1 cellular context compared by ENCODE assay signal in the genomic region with DNA sequence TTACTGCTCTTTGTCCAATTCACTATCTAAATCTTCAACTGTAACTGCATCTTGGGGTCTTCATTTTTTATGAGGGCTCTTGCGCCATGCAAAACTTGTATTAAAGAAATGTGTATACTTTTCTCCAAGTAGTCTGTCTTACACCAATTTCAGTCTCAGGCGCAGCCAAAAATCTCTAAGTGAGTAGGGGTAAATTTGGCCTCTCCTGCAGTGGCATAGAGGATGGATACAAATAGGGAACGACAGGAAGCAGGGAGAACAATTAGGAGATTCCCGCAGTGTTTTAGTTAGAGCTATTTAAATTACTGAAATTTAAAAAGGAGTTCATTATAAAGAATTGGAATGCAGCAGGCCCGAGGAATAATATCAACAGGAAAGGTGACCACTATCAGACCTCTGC.
TF ChIP-seq lines count a peak whose summit lies in the region.

No MANE protein-coding gene starts in this region.

TF ChIP-seq in H1, 55 proteins besides CTCF, POLR2A, EP300 and RAD21 (continued from another document):
- no peak for TF ChIP-seq HDAC6 (IDR thresholded peaks at IDR 0.05; ENCODE audit: low read depth, low read length)
- TF ChIP-seq TAF7 (optimal IDR thresholded peaks at IDR 0.05; ENCODE audit: borderline replicate concordance, low read depth, low read length) = no peak
- no peak for TF ChIP-seq CBX5 (IDR thresholded peaks at IDR 0.05; ENCODE audit: low read depth, low read length)
- no peak for TF ChIP-seq TAF1 (IDR thresholded peaks at IDR 0.05; ENCODE audit: low read depth, low read length)
- TF ChIP-seq, protein P1, sequence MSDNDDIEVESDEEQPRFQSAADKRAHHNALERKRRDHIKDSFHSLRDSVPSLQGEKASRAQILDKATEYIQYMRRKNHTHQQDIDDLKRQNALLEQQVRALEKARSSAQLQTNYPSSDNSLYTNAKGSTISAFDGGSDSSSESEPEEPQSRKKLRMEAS (IDR thresholded peaks at IDR 0.05) = no peak
- TF ChIP-seq GABPA (IDR thresholded peaks at IDR 0.05; ENCODE audit: borderline replicate concordance, insufficient read depth, low read length) = no peak
- no peak for TF ChIP-seq POLR2AphosphoS5 (IDR thresholded peaks at IDR 0.05; ENCODE audit: low read depth, low read length)
- TF ChIP-seq SUZ12 (IDR thresholded peaks at IDR 0.05; ENCODE audit: low read length) = no peak
- no peak for TF ChIP-seq SIRT6 (IDR thresholded peaks at IDR 0.05; ENCODE audit: low read length)
- no peak for TF ChIP-seq KDM4A (IDR thresholded peaks at IDR 0.05; ENCODE audit: low read depth, low read length, severe bottlenecking)
- TF ChIP-seq MAFK (IDR thresholded peaks at IDR 0.05; ENCODE audit: low read depth, low read length) = no peak
- TF ChIP-seq SRF (IDR thresholded peaks at IDR 0.05; ENCODE audit: low read depth, low read length) = no peak
- TF ChIP-seq RFX5 (IDR thresholded peaks at IDR 0.05; ENCODE audit: borderline replicate concordance, low read depth, low read length) = no peak
- TF ChIP-seq CTBP2 (IDR thresholded peaks at IDR 0.05; ENCODE audit: borderline replicate concordance, insufficient read depth, insufficient read length, low read length) = no peak
- TF ChIP-seq, protein P2, sequence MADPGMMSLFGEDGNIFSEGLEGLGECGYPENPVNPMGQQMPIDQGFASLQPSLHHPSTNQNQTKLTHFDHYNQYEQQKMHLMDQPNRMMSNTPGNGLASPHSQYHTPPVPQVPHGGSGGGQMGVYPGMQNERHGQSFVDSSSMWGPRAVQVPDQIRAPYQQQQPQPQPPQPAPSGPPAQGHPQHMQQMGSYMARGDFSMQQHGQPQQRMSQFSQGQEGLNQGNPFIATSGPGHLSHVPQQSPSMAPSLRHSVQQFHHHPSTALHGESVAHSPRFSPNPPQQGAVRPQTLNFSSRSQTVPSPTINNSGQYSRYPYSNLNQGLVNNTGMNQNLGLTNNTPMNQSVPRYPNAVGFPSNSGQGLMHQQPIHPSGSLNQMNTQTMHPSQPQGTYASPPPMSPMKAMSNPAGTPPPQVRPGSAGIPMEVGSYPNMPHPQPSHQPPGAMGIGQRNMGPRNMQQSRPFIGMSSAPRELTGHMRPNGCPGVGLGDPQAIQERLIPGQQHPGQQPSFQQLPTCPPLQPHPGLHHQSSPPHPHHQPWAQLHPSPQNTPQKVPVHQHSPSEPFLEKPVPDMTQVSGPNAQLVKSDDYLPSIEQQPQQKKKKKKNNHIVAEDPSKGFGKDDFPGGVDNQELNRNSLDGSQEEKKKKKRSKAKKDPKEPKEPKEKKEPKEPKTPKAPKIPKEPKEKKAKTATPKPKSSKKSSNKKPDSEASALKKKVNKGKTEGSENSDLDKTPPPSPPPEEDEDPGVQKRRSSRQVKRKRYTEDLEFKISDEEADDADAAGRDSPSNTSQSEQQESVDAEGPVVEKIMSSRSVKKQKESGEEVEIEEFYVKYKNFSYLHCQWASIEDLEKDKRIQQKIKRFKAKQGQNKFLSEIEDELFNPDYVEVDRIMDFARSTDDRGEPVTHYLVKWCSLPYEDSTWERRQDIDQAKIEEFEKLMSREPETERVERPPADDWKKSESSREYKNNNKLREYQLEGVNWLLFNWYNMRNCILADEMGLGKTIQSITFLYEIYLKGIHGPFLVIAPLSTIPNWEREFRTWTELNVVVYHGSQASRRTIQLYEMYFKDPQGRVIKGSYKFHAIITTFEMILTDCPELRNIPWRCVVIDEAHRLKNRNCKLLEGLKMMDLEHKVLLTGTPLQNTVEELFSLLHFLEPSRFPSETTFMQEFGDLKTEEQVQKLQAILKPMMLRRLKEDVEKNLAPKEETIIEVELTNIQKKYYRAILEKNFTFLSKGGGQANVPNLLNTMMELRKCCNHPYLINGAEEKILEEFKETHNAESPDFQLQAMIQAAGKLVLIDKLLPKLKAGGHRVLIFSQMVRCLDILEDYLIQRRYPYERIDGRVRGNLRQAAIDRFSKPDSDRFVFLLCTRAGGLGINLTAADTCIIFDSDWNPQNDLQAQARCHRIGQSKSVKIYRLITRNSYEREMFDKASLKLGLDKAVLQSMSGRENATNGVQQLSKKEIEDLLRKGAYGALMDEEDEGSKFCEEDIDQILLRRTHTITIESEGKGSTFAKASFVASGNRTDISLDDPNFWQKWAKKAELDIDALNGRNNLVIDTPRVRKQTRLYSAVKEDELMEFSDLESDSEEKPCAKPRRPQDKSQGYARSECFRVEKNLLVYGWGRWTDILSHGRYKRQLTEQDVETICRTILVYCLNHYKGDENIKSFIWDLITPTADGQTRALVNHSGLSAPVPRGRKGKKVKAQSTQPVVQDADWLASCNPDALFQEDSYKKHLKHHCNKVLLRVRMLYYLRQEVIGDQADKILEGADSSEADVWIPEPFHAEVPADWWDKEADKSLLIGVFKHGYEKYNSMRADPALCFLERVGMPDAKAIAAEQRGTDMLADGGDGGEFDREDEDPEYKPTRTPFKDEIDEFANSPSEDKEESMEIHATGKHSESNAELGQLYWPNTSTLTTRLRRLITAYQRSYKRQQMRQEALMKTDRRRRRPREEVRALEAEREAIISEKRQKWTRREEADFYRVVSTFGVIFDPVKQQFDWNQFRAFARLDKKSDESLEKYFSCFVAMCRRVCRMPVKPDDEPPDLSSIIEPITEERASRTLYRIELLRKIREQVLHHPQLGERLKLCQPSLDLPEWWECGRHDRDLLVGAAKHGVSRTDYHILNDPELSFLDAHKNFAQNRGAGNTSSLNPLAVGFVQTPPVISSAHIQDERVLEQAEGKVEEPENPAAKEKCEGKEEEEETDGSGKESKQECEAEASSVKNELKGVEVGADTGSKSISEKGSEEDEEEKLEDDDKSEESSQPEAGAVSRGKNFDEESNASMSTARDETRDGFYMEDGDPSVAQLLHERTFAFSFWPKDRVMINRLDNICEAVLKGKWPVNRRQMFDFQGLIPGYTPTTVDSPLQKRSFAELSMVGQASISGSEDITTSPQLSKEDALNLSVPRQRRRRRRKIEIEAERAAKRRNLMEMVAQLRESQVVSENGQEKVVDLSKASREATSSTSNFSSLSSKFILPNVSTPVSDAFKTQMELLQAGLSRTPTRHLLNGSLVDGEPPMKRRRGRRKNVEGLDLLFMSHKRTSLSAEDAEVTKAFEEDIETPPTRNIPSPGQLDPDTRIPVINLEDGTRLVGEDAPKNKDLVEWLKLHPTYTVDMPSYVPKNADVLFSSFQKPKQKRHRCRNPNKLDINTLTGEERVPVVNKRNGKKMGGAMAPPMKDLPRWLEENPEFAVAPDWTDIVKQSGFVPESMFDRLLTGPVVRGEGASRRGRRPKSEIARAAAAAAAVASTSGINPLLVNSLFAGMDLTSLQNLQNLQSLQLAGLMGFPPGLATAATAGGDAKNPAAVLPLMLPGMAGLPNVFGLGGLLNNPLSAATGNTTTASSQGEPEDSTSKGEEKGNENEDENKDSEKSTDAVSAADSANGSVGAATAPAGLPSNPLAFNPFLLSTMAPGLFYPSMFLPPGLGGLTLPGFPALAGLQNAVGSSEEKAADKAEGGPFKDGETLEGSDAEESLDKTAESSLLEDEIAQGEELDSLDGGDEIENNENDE (IDR thresholded peaks at IDR 0.05; ENCODE audit: insufficient replicate concordance, low read length) = no peak
- no peak for TF ChIP-seq JUND (IDR thresholded peaks at IDR 0.05; ENCODE audit: low read length)
